ENCODE assay signal across 10 cellular contexts in genomic region chr4:81314196-81314896, GRCh38.
DNase-seq lines count a peak whose midpoint lies in the region; ATAC-seq and TF ChIP-seq lines count a peak whose summit lies in the region.
"Had no signal": no experiment of that assay in that cellular context is flagged by ENCODE, and none has a peak within 500 bp of the region (broad histone marks: within the 10 kb centered on the region; RNA-seq: fewer than 3 reads in every experiment).

No MANE protein-coding gene starts in this region.

- no peaks in the 10 kb centered on the region for H3K36me3 ChIP-seq in right atrium auricular region

- H3K9me3 ChIP-seq in right atrium auricular region, result peaks cover 0 to 6% of the 10 kb centered on the region in 2 donors

- TF ChIP-seq CTCF in HFF-Myc (IDR thresholded peaks at IDR 0.05; ENCODE audit: low read depth, low read length, missing control alignments) (no peak), right atrium auricular region (IDR thresholded peaks at IDR 0.05) (no peak)

- no peak for TF ChIP-seq POLR2A in erythroblast (IDR thresholded peaks at IDR 0.05; ENCODE audit: low read length)

- peak; percentile 52 for DNase-seq in ACHN
- DNase-seq in HFF-Myc (ENCODE audit: extremely low read depth, low read depth), result peak; percentile 22
- peak; percentile 65 for DNase-seq in RKO (ENCODE audit: low spot score)
- DNase-seq in right atrium auricular region (ENCODE audit: low spot score), result peak; percentile 70
- DNase-seq in putamen (ENCODE audit: low spot score), result no peak
- no peak for DNase-seq in erythroblast (lab: John Stamatoyannopoulos, UW)
- DNase-seq in NCI-H2227 treated with DMSO at 0.1 percent for 48 hours (lab: John Stamatoyannopoulos, UW), result no peak
- DNase-seq: effector memory CD8-positive, alpha-beta T cell; stimulated activated CD4-positive, alpha-beta T cell treated with anti-CD3 and anti-CD28 coated beads, Interleukin-12 subunit alpha, Interleukin-12 subunit beta, amount 100 ng/mL, for 4 hours had no signal

- H3K4me1 ChIP-seq in right atrium auricular region, result peaks cover 0 to 20% of the 10 kb centered on the region in 2 donors

- no peak for ATAC-seq in HG02763 (IDR thresholded peaks at IDR 0.05; ENCODE audit: unreplicated experiment)
- ATAC-seq: effector memory CD8-positive, alpha-beta T cell had no signal

- H3K4me3 ChIP-seq in HFF-Myc (replicated peaks; ENCODE audit: low read depth, low read length) (no peak overlapping the region), right atrium auricular region (no peak overlapping the region)

- peak overlapping the region; percentile 70 to 74 for H3K27ac ChIP-seq in right atrium auricular region

- H3K27me3 ChIP-seq in right atrium auricular region, result no peaks in the 10 kb centered on the region

- in situ Hi-C loops in ACHN (cut with HindIII; ENCODE audit: low pct_ligation_motif_present, low pct_unique_long_range_greater_than_20kb, low sequenced_read_pairs), result no loop called here

Comparison
In these comparisons a context has a peak if more than half of its experiments do, and no peak if none do; other contexts are left out.
1. DNase-seq: peak in ACHN (single experiment), HFF-Myc (single experiment), RKO (single experiment) and right atrium auricular region (single experiment); none in putamen (single experiment), erythroblast (0 of 2) and NCI-H2227 treated with DMSO at 0.1 percent for 48 hours (single experiment).